In genomic region chr16:2003827-2004641, GRCh38 we compare ENCODE assay signal across 8 cellular contexts. TPM values are rescaled to one million over a fixed set of nuclear protein-coding genes. Genes with fewer than 3 reads are reported as not detected.
A peak's percentile ranks its signal among the peaks of the same experiment; 100 is the strongest.
DNase-seq lines count a peak whose midpoint lies in the region; ATAC-seq and TF ChIP-seq lines count a peak whose summit lies in the region.

No MANE protein-coding gene starts in this region.

- no peaks in the 10 kb centered on the region for H3K9me2 ChIP-seq in SK-N-SH

- peak; percentile 99 for TF ChIP-seq CTCF in CD14-positive monocyte (IDR thresholded peaks at IDR 0.05)
- TF ChIP-seq CTCF in SK-N-SH (IDR thresholded peaks at IDR 0.05), result peak; percentile 91
- peak; percentile 97 for TF ChIP-seq CTCF in glutamatergic neuron (IDR thresholded peaks at IDR 0.05; ENCODE audit: partially characterized antibody, unreplicated experiment)
- peak; percentile 92 for TF ChIP-seq CTCF in parathyroid adenoma (IDR thresholded peaks at IDR 0.05)
- peak; percentile 97 for TF ChIP-seq CTCF in type B pancreatic cell (conservative IDR thresholded peaks at IDR 0.05)

- H2AFZ ChIP-seq in SK-N-SH (ENCODE audit: low read depth) (no peak overlapping the region), parathyroid adenoma (no peak overlapping the region)

- peaks cover 41% of the 10 kb centered on the region for H3K4me1 Mint-ChIP-seq in CD14-positive monocyte
- H3K4me1 Mint-ChIP-seq in activated naive CD4-positive, alpha-beta T cell treated with anti-CD3 and anti-CD28 coated beads, Interleukin-2, amount 10 ng/mL, durations not matched to agents 7 days and 5 days, result peaks cover 43% of the 10 kb centered on the region
- peaks cover 20% of the 10 kb centered on the region for H3K4me1 Mint-ChIP-seq in glutamatergic neuron (ENCODE audit: low read depth, unreplicated experiment)
- H3K4me1 Mint-ChIP-seq in type B pancreatic cell (ENCODE audit: unreplicated experiment), result peaks cover 8% of the 10 kb centered on the region

- H3K9ac ChIP-seq in SK-N-SH (no peak overlapping the region), parathyroid adenoma (no peak overlapping the region)

- H3K9me3 ChIP-seq in SK-N-SH, result no peaks in the 10 kb centered on the region
- no peaks in the 10 kb centered on the region for H3K9me3 ChIP-seq in parathyroid adenoma (ENCODE audit: control insufficient read depth, low read length)

- H3K36me3 Mint-ChIP-seq in CD14-positive monocyte (peaks cover 22 to 43% of the 10 kb centered on the region in 2 donors), glutamatergic neuron (ENCODE audit: unreplicated experiment) (peaks cover 4% of the 10 kb centered on the region), type B pancreatic cell (no peaks in the 10 kb centered on the region)
- H3K36me3 Mint-ChIP-seq in activated naive CD4-positive, alpha-beta T cell treated with anti-CD3 and anti-CD28 coated beads, Interleukin-2, amount 10 ng/mL, durations not matched to agents 7 days and 5 days, result peaks cover 23% of the 10 kb centered on the region

- POLR2A ChIA-PET in SK-N-SH (lab: Yijun Ruan, JAX), result interaction anchor here (0.7 to 1.2 kb wide), 6 partner anchors 9 to 147 kb away, joined by 3 to 11 read pairs (median 4); partner anchors contain the start of gene RPS2

- peaks cover 24 to 54% of the 10 kb centered on the region in 2 experiments; a peak in 3 of 4 replicates for H3K4me1 ChIP-seq in SK-N-SH (ENCODE audit: control insufficient read depth in 1 of 2, insufficient read depth in 2 of 2, low read depth in 1 of 2, low read length in 1 of 2)
- peaks cover 4% of the 10 kb centered on the region for H3K4me1 ChIP-seq in parathyroid adenoma

- TF ChIP-seq RAD21 in SK-N-SH (IDR thresholded peaks at IDR 0.05; ENCODE audit: low read length), result peak; percentile 59

- H3K27ac Mint-ChIP-seq in CD14-positive monocyte (peak overlapping the region in 2 of 7 donors; percentile 12 to 77), glutamatergic neuron (ENCODE audit: unreplicated experiment) (peak overlapping the region; percentile 84), type B pancreatic cell (no peak overlapping the region)
- no peak overlapping the region for H3K27ac Mint-ChIP-seq in activated naive CD4-positive, alpha-beta T cell treated with anti-CD3 and anti-CD28 coated beads, Interleukin-2, amount 10 ng/mL, durations not matched to agents 7 days and 5 days

- H3K27me3 Mint-ChIP-seq in CD14-positive monocyte (ENCODE audit: low read depth in 3 of 3) (peaks cover 0 to 1% (median 0%) of the 10 kb centered on the region in 3 donors), glutamatergic neuron (ENCODE audit: unreplicated experiment) (peaks cover 15% of the 10 kb centered on the region), type B pancreatic cell (no peaks in the 10 kb centered on the region)
- H3K27me3 Mint-ChIP-seq in activated naive CD4-positive, alpha-beta T cell treated with anti-CD3 and anti-CD28 coated beads, Interleukin-2, amount 10 ng/mL, durations not matched to agents 7 days and 5 days, result no peaks in the 10 kb centered on the region

- H3K36me3 ChIP-seq in SK-N-SH (replicated peaks in 1 of 2; ENCODE audit: control insufficient read depth in 1 of 2, insufficient read depth in 2 of 2, low read length in 1 of 2) (peaks cover 3 to 48% of the 10 kb centered on the region in 2 experiments), parathyroid adenoma (ENCODE audit: control insufficient read depth, insufficient read depth, low read length) (no peaks in the 10 kb centered on the region)

- peak overlapping the region in 1 of 2 experiments; percentile 48; a peak in 2 of 4 replicates for H3K27ac ChIP-seq in SK-N-SH (ENCODE audit: low read depth in 2 of 2, low read length in 1 of 2)
- H3K27ac ChIP-seq in parathyroid adenoma, result no peak overlapping the region

- WGBS in SK-N-SH (ENCODE audit: low lambda C conversion rate), result 36% methylated on average over 20 of the region's 36 CpGs

- ATAC-seq in GM21737 (IDR thresholded peaks at IDR 0.05; ENCODE audit: unreplicated experiment), result peak; percentile 48

- H3K4me3 ChIP-seq in SK-N-SH (ENCODE audit: low read depth in 2 of 2, low read length in 1 of 2) (no peak overlapping the region; a peak in 1 of 4 replicates), parathyroid adenoma (ENCODE audit: low read depth, low read length) (no peak overlapping the region)

- DNase-seq in CD14-positive monocyte (ENCODE audit: low spot score) (peak; percentile 92), NCI-H1048 (lab: John Stamatoyannopoulos, UW) (peak; percentile 28), SK-N-SH (peak; percentile 99), glutamatergic neuron (peak; percentile 98), type B pancreatic cell (ENCODE audit: extremely low spot score, unreplicated experiment) (peak; percentile 93)
- DNase-seq in activated naive CD4-positive, alpha-beta T cell treated with anti-CD3 and anti-CD28 coated beads, Interleukin-2, amount 10 ng/mL, durations not matched to agents 7 days and 5 days, result peak; percentile 93

- H3K4me3 Mint-ChIP-seq in CD14-positive monocyte (no peak overlapping the region), glutamatergic neuron (ENCODE audit: unreplicated experiment) (no peak overlapping the region), type B pancreatic cell (no peak overlapping the region)
- no peak overlapping the region for H3K4me3 Mint-ChIP-seq in activated naive CD4-positive, alpha-beta T cell treated with anti-CD3 and anti-CD28 coated beads, Interleukin-2, amount 10 ng/mL, durations not matched to agents 7 days and 5 days

- CTCF ChIA-PET in SK-N-SH (lab: Yijun Ruan, JAX), result interaction anchor here (0.6 to 4.1 kb wide), 29 partner anchors 9 to 478 kb away, joined by 3 to 108 read pairs (median 6); partner anchors contain the start of genes ECI1, GFER, NOXO1 and NTHL1
- CTCF ChIA-PET in activated naive CD4-positive, alpha-beta T cell treated with anti-CD3 and anti-CD28 coated beads, Interleukin-2, amount 10 ng/mL, durations not matched to agents 7 days and 5 days (lab: Charles Lee), result interaction anchor here (0.7 to 2.3 kb wide), 22 partner anchors 8 to 248 kb away, joined by 3 to 18 read pairs (median 5); partner anchors contain the start of genes ECI1, GFER, NPW and RAB26

- H3K9me3 Mint-ChIP-seq in CD14-positive monocyte (peaks cover 0 to 2% (median 0%) of the 10 kb centered on the region in 7 donors), glutamatergic neuron (ENCODE audit: unreplicated experiment) (peaks cover 15% of the 10 kb centered on the region), type B pancreatic cell (no peaks in the 10 kb centered on the region)
- no peaks in the 10 kb centered on the region for H3K9me3 Mint-ChIP-seq in activated naive CD4-positive, alpha-beta T cell treated with anti-CD3 and anti-CD28 coated beads, Interleukin-2, amount 10 ng/mL, durations not matched to agents 7 days and 5 days

- H3F3A ChIP-seq in SK-N-SH (replicated peaks; ENCODE audit: insufficient read depth), result peaks cover 9% of the 10 kb centered on the region

- intact Hi-C loops in CD14-positive monocyte (cut with micrococcal nuclease), result loop anchor here (10.0 kb wide), 2 partner anchors 241 to 251 kb away; partner anchors contain the start of gene ECI1 (in 1 of the 2)

- H3K4me2 ChIP-seq in SK-N-SH, result peak overlapping the region; percentile 68
- peak overlapping the region; percentile 27 for H3K4me2 ChIP-seq in parathyroid adenoma (ENCODE audit: low read length)

- no peak for TF ChIP-seq EP300 in SK-N-SH (IDR thresholded peaks at IDR 0.05; ENCODE audit: borderline replicate concordance in 1 of 2, low read depth in 1 of 2, low read length in 1 of 2)

- H4K20me1 ChIP-seq in SK-N-SH (ENCODE audit: insufficient read depth), result peaks cover 72% of the 10 kb centered on the region

- H3K79me2 ChIP-seq in SK-N-SH (ENCODE audit: insufficient read depth), result peaks cover 72% of the 10 kb centered on the region
- H3K79me2 ChIP-seq in parathyroid adenoma, result peaks cover 53% of the 10 kb centered on the region

- no peaks in the 10 kb centered on the region for H3K27me3 ChIP-seq in SK-N-SH (ENCODE audit: insufficient read depth)
- H3K27me3 ChIP-seq in parathyroid adenoma (ENCODE audit: control insufficient read depth, insufficient read depth, low read length), result no peaks in the 10 kb centered on the region

TF ChIP-seq in SK-N-SH, 30 proteins besides CTCF, POLR2A, EP300 and RAD21 (continues in another document):
- peak; percentile 61 for TF ChIP-seq SMC3 (IDR thresholded peaks at IDR 0.05; ENCODE audit: low read depth, low read length)
- peak; percentile 98 for TF ChIP-seq MXI1 (IDR thresholded peaks at IDR 0.05; ENCODE audit: low read depth, low read length)

RNA-seq across cellular contexts. Expression of gene ZNF598, which starts 5.6 kb away (rescaled TPM):
- polyA plus RNA-seq in CD14-positive monocyte (1 to 10 TPM; 1.4 to 1.5 TPM), SK-N-SH (2012; rRNA removed) (38.1 and 47.8 TPM in 2 replicates)
- polyA plus RNA-seq in SK-N-SH (2012; cell fraction: cytosol; rRNA removed), result 19.2 and 29.4 TPM in 2 replicates
- 170 and 358 TPM in 2 replicates for polyA plus RNA-seq in SK-N-SH (2012; cell fraction: nucleus; rRNA removed)
- total RNA-seq in glutamatergic neuron (ENCODE audit: unreplicated experiment) (90.4 TPM), type B pancreatic cell (ENCODE audit: low replicate concordance) (43.9 and 46.1 TPM in 2 replicates)

RNA-seq across cellular contexts. Expression of gene SYNGR3, which starts 14.3 kb away (rescaled TPM):
- polyA plus RNA-seq in CD14-positive monocyte (under 1 TPM in 1 of 2 donors, not detected in 1; 0.29 TPM), SK-N-SH (2012; rRNA removed) (10.7 and 10.8 TPM in 2 replicates)
- 5.5 and 7.5 TPM in 2 replicates for polyA plus RNA-seq in SK-N-SH (2012; cell fraction: cytosol; rRNA removed)
- polyA plus RNA-seq in SK-N-SH (2012; cell fraction: nucleus; rRNA removed), result 21.8 and 29.3 TPM in 2 replicates
- total RNA-seq in glutamatergic neuron (ENCODE audit: unreplicated experiment) (45.7 TPM), type B pancreatic cell (ENCODE audit: low replicate concordance) (2.4 and 2.5 TPM in 2 replicates)

RNA-seq across cellular contexts. Expression of gene NPW, which starts 15.6 kb away (rescaled TPM):
- polyA plus RNA-seq in CD14-positive monocyte, result not detected
- polyA plus RNA-seq in SK-N-SH (2012; rRNA removed), result 0.62 and 1.1 TPM in 2 replicates
- polyA plus RNA-seq in SK-N-SH (2012; cell fraction: cytosol; rRNA removed), result 0.37 and 1.1 TPM in 2 replicates
- 6.7 and 14.8 TPM in 2 replicates for polyA plus RNA-seq in SK-N-SH (2012; cell fraction: nucleus; rRNA removed)
- 0.91 TPM for total RNA-seq in glutamatergic neuron (ENCODE audit: unreplicated experiment)
- total RNA-seq in type B pancreatic cell (ENCODE audit: low replicate concordance), result 3.9 and 4.7 TPM in 2 replicates

RNA-seq across cellular contexts. Expression of gene GFER, which starts 20.0 kb away (rescaled TPM):
- polyA plus RNA-seq in CD14-positive monocyte, result 10 to 100 TPM; 22.4 to 22.7 TPM
- polyA plus RNA-seq in SK-N-SH (2012; rRNA removed), result 13.3 and 20.4 TPM in 2 replicates
- polyA plus RNA-seq in SK-N-SH (2012; cell fraction: cytosol; rRNA removed), result 12.2 and 13.2 TPM in 2 replicates
- polyA plus RNA-seq in SK-N-SH (2012; cell fraction: nucleus; rRNA removed), result 20.2 and 20.6 TPM in 2 replicates
- 26.0 TPM for total RNA-seq in glutamatergic neuron (ENCODE audit: unreplicated experiment)
- 25.3 and 31.6 TPM in 2 replicates for total RNA-seq in type B pancreatic cell (ENCODE audit: low replicate concordance)

RNA-seq across cellular contexts. Expression of gene NHERF2, which starts 22.7 kb away (rescaled TPM):
- under 1 TPM; 0.66 to 0.78 TPM for polyA plus RNA-seq in CD14-positive monocyte
- 45.2 and 53.8 TPM in 2 replicates for polyA plus RNA-seq in SK-N-SH (2012; rRNA removed)
- 30.7 and 46.0 TPM in 2 replicates for polyA plus RNA-seq in SK-N-SH (2012; cell fraction: cytosol; rRNA removed)
- 43.9 and 70.4 TPM in 2 replicates for polyA plus RNA-seq in SK-N-SH (2012; cell fraction: nucleus; rRNA removed)
- total RNA-seq in glutamatergic neuron (ENCODE audit: unreplicated experiment), result 22.3 TPM
- total RNA-seq in type B pancreatic cell (ENCODE audit: low replicate concordance), result 23.3 and 23.4 TPM in 2 replicates

Comparison
In these comparisons a context has a peak if more than half of its experiments do, and no peak if none do; other contexts are left out.
1. DNase-seq: peak in every context shown above with its lines; median percentile 99 in SK-N-SH; 98 in glutamatergic neuron; 93 in activated naive CD4-positive, alpha-beta T cell treated with anti-CD3 and anti-CD28 coated beads, Interleukin-2, amount 10 ng/mL, durations not matched to agents 7 days and 5 days; 93 in type B pancreatic cell; 92 in CD14-positive monocyte; 28 in NCI-H1048.
2. RNA of gene SYNGR3, which starts 14.3 kb away (total RNA-seq): 45.7 TPM in glutamatergic neuron (single experiment); 2.4 to 2.5 TPM in type B pancreatic cell; every median in the first group is over 10 times any median in the second.
3. Peak in every context shown above with its lines, with median percentiles within 50 percentile points of each other: CTCF ChIP-seq.